ENCODE assay signal across 18 cellular contexts in the genomic region with DNA sequence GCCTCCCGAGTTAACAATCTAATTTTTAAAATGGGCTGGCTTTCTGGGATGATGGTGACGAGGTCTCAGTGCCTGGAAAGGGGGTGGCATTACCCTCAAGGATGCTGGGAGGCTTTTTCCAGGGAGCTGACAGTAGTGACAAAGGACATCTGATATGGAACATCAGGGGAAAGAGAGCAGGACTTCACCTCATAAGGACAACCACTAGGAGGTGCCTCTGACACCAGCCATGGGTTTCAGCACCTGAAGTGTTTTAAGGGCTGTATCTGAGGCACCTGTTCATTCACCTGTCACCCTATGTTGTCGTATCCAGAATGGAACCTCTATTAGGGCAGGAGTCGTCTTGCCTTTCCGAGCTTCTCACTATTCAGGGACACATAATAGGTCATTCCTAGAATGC. TPM values are rescaled to one million over a fixed set of nuclear protein-coding genes. Genes with fewer than 3 reads are reported as not detected.
DNase-seq lines count a peak whose midpoint lies in the region; ATAC-seq, FAIRE-seq and TF ChIP-seq lines count a peak whose summit lies in the region.
"Had no signal": no experiment of that assay in that cellular context is flagged by ENCODE, and none has a peak within 500 bp of the region (broad histone marks: within the 10 kb centered on the region; RNA-seq: fewer than 3 reads in every experiment).

No MANE protein-coding gene starts in this region.

- H3K4me3 ChIP-seq in GM12865 (ENCODE audit: low read depth, low read length) (no peak overlapping the region), bronchial epithelial cell (ENCODE audit: low read depth, low read length) (no peak overlapping the region), mucosa of descending colon (no peak overlapping the region)
- H3K4me3 ChIP-seq: BLaER1, cardiac muscle cell had no signal

- peak; percentile 88 for FAIRE-seq in bronchial epithelial cell (lab: Jason Lieb, UNC)

- DNase-seq in GM12865 (ENCODE audit: low read depth), result no peak
- DNase-seq in bronchial epithelial cell (ENCODE audit: low read depth), result peak; percentile 59
- DNase-seq in mucosa of descending colon, result no peak
- DNase-seq in activated naive CD8-positive, alpha-beta T cell treated with anti-CD3 and anti-CD28 coated beads, Interleukin-2, amount 50 U/mL, for 24 hours, result no peak
- DNase-seq in hippocampal formation (lab: John Stamatoyannopoulos, UW), result no peak
- DNase-seq in retina, result no peak
- DNase-seq: activated CD4-positive, CD25-positive, alpha-beta regulatory T cell treated with anti-CD3 and anti-CD28 coated beads, Interleukin-2, amount 50 U/mL, for 72 hours; EL; islet precursor cell; NCI-H1105 treated with DMSO at 0.1 percent for 48 hours; NCI-H446 had no signal

- peak; percentile 57 for TF ChIP-seq RAD21 in Ishikawa (IDR thresholded peaks at IDR 0.05; ENCODE audit: low read depth)

- no peaks in the 10 kb centered on the region for H3K4me1 ChIP-seq in mucosa of descending colon (ENCODE audit: low read depth)
- H3K4me1 ChIP-seq: BLaER1 had no signal

- H3K36me3 ChIP-seq in bronchial epithelial cell (ENCODE audit: control insufficient read depth, insufficient read depth, low read length) (no peaks in the 10 kb centered on the region), mucosa of descending colon (ENCODE audit: low read depth) (no peaks in the 10 kb centered on the region)
- H3K36me3 ChIP-seq: BLaER1, cardiac muscle cell had no signal

- no peaks in the 10 kb centered on the region for H3K36me3 Mint-ChIP-seq in activated naive CD8-positive, alpha-beta T cell treated with anti-CD3 and anti-CD28 coated beads, Interleukin-2, amount 50 U/mL, for 24 hours (ENCODE audit: low read depth)
- no peaks in the 10 kb centered on the region for H3K36me3 Mint-ChIP-seq in activated T-helper 17 cell treated with anti-CD3 and anti-CD28 coated beads, Interleukin-2, amount 50 U/mL, for 72 hours (ENCODE audit: low read depth)
- H3K36me3 Mint-ChIP-seq: activated naive CD4-positive, alpha-beta T cell treated with anti-CD3 and anti-CD28 coated beads, Interleukin-2, amount 50 U/mL, for 24 hours had no signal

- H3K4me3 Mint-ChIP-seq in activated naive CD8-positive, alpha-beta T cell treated with anti-CD3 and anti-CD28 coated beads, Interleukin-2, amount 50 U/mL, for 24 hours, result no peak overlapping the region
- no peak overlapping the region for H3K4me3 Mint-ChIP-seq in activated T-helper 17 cell treated with anti-CD3 and anti-CD28 coated beads, Interleukin-2, amount 50 U/mL, for 72 hours
- H3K4me3 Mint-ChIP-seq: activated naive CD4-positive, alpha-beta T cell treated with anti-CD3 and anti-CD28 coated beads, Interleukin-2, amount 50 U/mL, for 24 hours had no signal

- TF ChIP-seq EP300 in Ishikawa (IDR thresholded peaks at IDR 0.05; ENCODE audit: borderline replicate concordance), result no peak

- H3K27me3 ChIP-seq in bronchial epithelial cell (ENCODE audit: control insufficient read depth, insufficient read depth, low read length), result no peaks in the 10 kb centered on the region
- H3K27me3 ChIP-seq: BLaER1, cardiac muscle cell had no signal

- H3K9me3 ChIP-seq in mucosa of descending colon, result no peaks in the 10 kb centered on the region
- H3K9me3 ChIP-seq: BLaER1 had no signal

- H3K27ac Mint-ChIP-seq in activated naive CD8-positive, alpha-beta T cell treated with anti-CD3 and anti-CD28 coated beads, Interleukin-2, amount 50 U/mL, for 24 hours, result no peak overlapping the region
- no peak overlapping the region for H3K27ac Mint-ChIP-seq in activated T-helper 17 cell treated with anti-CD3 and anti-CD28 coated beads, Interleukin-2, amount 50 U/mL, for 72 hours
- H3K27ac Mint-ChIP-seq: activated naive CD4-positive, alpha-beta T cell treated with anti-CD3 and anti-CD28 coated beads, Interleukin-2, amount 50 U/mL, for 24 hours had no signal

- ATAC-seq in mucosa of descending colon, result peak; percentile 62
- ATAC-seq in activated naive CD8-positive, alpha-beta T cell treated with anti-CD3 and anti-CD28 coated beads, Interleukin-2, amount 50 U/mL, for 24 hours, result no peak
- no peak for ATAC-seq in activated T-helper 17 cell treated with anti-CD3 and anti-CD28 coated beads, Interleukin-2, amount 50 U/mL, for 72 hours (replicated peaks)

- no peaks in the 10 kb centered on the region for H3K27me3 Mint-ChIP-seq in activated naive CD8-positive, alpha-beta T cell treated with anti-CD3 and anti-CD28 coated beads, Interleukin-2, amount 50 U/mL, for 24 hours
- H3K27me3 Mint-ChIP-seq in activated T-helper 17 cell treated with anti-CD3 and anti-CD28 coated beads, Interleukin-2, amount 50 U/mL, for 72 hours, result no peaks in the 10 kb centered on the region
- H3K27me3 Mint-ChIP-seq: activated naive CD4-positive, alpha-beta T cell treated with anti-CD3 and anti-CD28 coated beads, Interleukin-2, amount 50 U/mL, for 24 hours had no signal

- H3K4me1 Mint-ChIP-seq in activated naive CD8-positive, alpha-beta T cell treated with anti-CD3 and anti-CD28 coated beads, Interleukin-2, amount 50 U/mL, for 24 hours, result no peaks in the 10 kb centered on the region
- no peaks in the 10 kb centered on the region for H3K4me1 Mint-ChIP-seq in activated T-helper 17 cell treated with anti-CD3 and anti-CD28 coated beads, Interleukin-2, amount 50 U/mL, for 72 hours
- H3K4me1 Mint-ChIP-seq: activated naive CD4-positive, alpha-beta T cell treated with anti-CD3 and anti-CD28 coated beads, Interleukin-2, amount 50 U/mL, for 24 hours had no signal

- no peaks in the 10 kb centered on the region for H3K9me3 Mint-ChIP-seq in activated naive CD8-positive, alpha-beta T cell treated with anti-CD3 and anti-CD28 coated beads, Interleukin-2, amount 50 U/mL, for 24 hours
- no peaks in the 10 kb centered on the region for H3K9me3 Mint-ChIP-seq in activated T-helper 17 cell treated with anti-CD3 and anti-CD28 coated beads, Interleukin-2, amount 50 U/mL, for 72 hours
- H3K9me3 Mint-ChIP-seq: activated naive CD4-positive, alpha-beta T cell treated with anti-CD3 and anti-CD28 coated beads, Interleukin-2, amount 50 U/mL, for 24 hours had no signal

- intact Hi-C loops in mucosa of descending colon (cut with DNase I, micrococcal nuclease), result no loop called here

- TF ChIP-seq CTCF in GM12865 (IDR thresholded peaks at IDR 0.05; ENCODE audit: insufficient read depth, low read depth, low read length, missing control alignments) (peak; percentile 12), bronchial epithelial cell (IDR thresholded peaks at IDR 0.05; ENCODE audit: insufficient read depth, low read length, severe bottlenecking) (peak; percentile 77), mucosa of descending colon (IDR thresholded peaks at IDR 0.05) (no peak)

TF ChIP-seq in Ishikawa, 13 proteins besides CTCF, POLR2A, EP300 and RAD21 (continues in another document):
- TF ChIP-seq TCF12 (IDR thresholded peaks at IDR 0.05; ENCODE audit: low read depth) (no peak), NFIC (IDR thresholded peaks at IDR 0.05) (no peak), FOXM1 (IDR thresholded peaks at IDR 0.05; ENCODE audit: borderline replicate concordance, low read depth) (no peak), TAF1 (IDR thresholded peaks at IDR 0.05; ENCODE audit: low read depth) (no peak), CREB1 (IDR thresholded peaks at IDR 0.05; ENCODE audit: low read depth) (no peak), EGR1 (IDR thresholded peaks at IDR 0.05) (no peak), YY1 (IDR thresholded peaks at IDR 0.05; ENCODE audit: low read depth) (no peak)
- TF ChIP-seq, protein P1, sequence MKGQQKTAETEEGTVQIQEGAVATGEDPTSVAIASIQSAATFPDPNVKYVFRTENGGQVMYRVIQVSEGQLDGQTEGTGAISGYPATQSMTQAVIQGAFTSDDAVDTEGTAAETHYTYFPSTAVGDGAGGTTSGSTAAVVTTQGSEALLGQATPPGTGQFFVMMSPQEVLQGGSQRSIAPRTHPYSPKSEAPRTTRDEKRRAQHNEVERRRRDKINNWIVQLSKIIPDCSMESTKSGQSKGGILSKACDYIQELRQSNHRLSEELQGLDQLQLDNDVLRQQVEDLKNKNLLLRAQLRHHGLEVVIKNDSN (IDR thresholded peaks at IDR 0.05), result no peak
- TF ChIP-seq, protein P2, sequence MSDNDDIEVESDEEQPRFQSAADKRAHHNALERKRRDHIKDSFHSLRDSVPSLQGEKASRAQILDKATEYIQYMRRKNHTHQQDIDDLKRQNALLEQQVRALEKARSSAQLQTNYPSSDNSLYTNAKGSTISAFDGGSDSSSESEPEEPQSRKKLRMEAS (IDR thresholded peaks at IDR 0.05), result no peak

RNA-seq across cellular contexts. Expression of a gene that starts 10.8 kb away (rescaled TPM):
- total RNA-seq in bronchial epithelial cell (0.13 TPM in 1 of 2 replicates, not detected in the other), mucosa of descending colon (not detected)
- total RNA-seq in activated T-helper 17 cell treated with anti-CD3 and anti-CD28 coated beads, Interleukin-2, amount 50 U/mL, for 72 hours, result not detected
- total RNA-seq: cardiac muscle cell; RPMI7951; T-helper 1 cell treated with Interleukin-12 subunit alpha and Interleukin-12 subunit beta and Interleukin-4 antibody, amounts not matched to agents 30 ng/mL and 1 ng/mL, for 36 hours had no signal

RNA-seq across cellular contexts. Expression of a gene that starts 17.1 kb away (rescaled TPM):
- total RNA-seq in bronchial epithelial cell (1.1 and 1.9 TPM in 2 replicates), mucosa of descending colon (not detected)
- not detected for total RNA-seq in activated T-helper 17 cell treated with anti-CD3 and anti-CD28 coated beads, Interleukin-2, amount 50 U/mL, for 72 hours
- total RNA-seq: cardiac muscle cell; RPMI7951; T-helper 1 cell treated with Interleukin-12 subunit alpha and Interleukin-12 subunit beta and Interleukin-4 antibody, amounts not matched to agents 30 ng/mL and 1 ng/mL, for 36 hours had no signal

RNA-seq across cellular contexts. Expression of a gene that starts 25.9 kb away (rescaled TPM):
- total RNA-seq in bronchial epithelial cell (not detected in 2 replicates), mucosa of descending colon (not detected)
- total RNA-seq in activated T-helper 17 cell treated with anti-CD3 and anti-CD28 coated beads, Interleukin-2, amount 50 U/mL, for 72 hours, result not detected
- total RNA-seq: cardiac muscle cell; RPMI7951; T-helper 1 cell treated with Interleukin-12 subunit alpha and Interleukin-12 subunit beta and Interleukin-4 antibody, amounts not matched to agents 30 ng/mL and 1 ng/mL, for 36 hours had no signal

RNA-seq across cellular contexts. Expression of a gene that starts 36.6 kb away (rescaled TPM):
- total RNA-seq in bronchial epithelial cell, result 6.3 and 11.5 TPM in 2 replicates
- not detected for total RNA-seq in mucosa of descending colon
- not detected for total RNA-seq in activated T-helper 17 cell treated with anti-CD3 and anti-CD28 coated beads, Interleukin-2, amount 50 U/mL, for 72 hours
- total RNA-seq: cardiac muscle cell, RPMI7951 had no signal
